ENCODE assay signal across 8 cellular contexts in the genomic region with DNA sequence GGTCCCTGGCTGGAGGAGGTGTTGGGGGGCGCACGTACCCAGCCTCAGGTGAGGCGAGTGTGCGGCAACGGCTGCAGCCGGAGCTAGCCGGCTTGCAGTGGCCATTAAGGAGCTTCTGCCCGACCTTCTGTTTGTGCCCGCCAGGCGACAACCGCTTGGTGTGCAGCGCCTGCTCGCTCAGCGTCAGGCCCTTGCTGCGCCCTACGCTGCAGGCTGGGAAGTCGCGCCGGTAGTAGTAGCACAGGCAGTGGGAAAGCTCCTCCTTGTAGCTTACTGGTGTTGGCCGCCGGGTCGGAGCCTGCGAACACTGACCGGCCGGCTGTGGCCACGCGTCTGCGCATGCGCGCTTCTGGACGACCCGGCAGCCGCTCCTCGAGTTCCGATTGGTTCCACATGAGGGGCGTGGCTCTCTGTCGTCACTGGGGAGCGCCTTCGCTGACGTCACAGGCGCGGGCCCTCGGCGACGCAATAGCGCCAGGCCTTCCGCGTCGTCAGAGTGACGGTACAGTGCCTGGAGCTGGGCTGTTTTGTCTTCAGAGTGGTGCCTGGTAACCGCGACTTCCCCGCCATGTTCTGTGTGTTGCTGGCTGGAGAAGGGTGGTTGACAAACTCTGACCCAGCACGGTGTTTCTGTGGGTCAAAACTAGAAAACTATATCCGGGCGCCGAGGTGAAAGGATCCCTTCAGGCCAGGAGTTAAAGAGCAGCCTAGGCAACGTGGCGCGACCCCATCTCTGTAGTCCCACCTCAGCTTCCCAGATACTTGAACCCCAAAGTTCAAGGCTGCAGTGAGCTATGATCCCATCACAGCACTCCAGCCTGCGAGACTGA.
DNase-seq lines count a peak whose midpoint lies in the region; ATAC-seq, FAIRE-seq and TF ChIP-seq lines count a peak whose summit lies in the region.

No MANE protein-coding gene starts in this region.

- H2BK20ac ChIP-seq in H1 (ENCODE audit: low read length) = no peak overlapping the region

- peak overlapping the region; percentile 96; the same call in 1 of the 2 replicates for H2BK12ac ChIP-seq in H1 (ENCODE audit: low read depth, low read length)

- H3K4me1 ChIP-seq in H1 (replicated peaks in 1 of 4; ENCODE audit: control insufficient read depth in 3 of 4, insufficient read depth in 4 of 4, low read length in 3 of 4) (peaks cover 2 to 26% (median 11%) of the 10 kb centered on the region in 4 experiments; a peak in 6 of 7 replicates), mesendoderm (ENCODE audit: control insufficient read depth, low read depth, low read length) (no peaks in the 10 kb centered on the region)

- H3K4me3 ChIP-seq in H1 (ENCODE audit: extremely low read depth in 1 of 4, insufficient read depth in 2 of 4, low read depth in 3 of 4, low read length in 4 of 4) = peak overlapping the region; percentile 73 to 94 (median 83)
- peak overlapping the region; percentile 97 for H3K4me3 ChIP-seq in mesendoderm (ENCODE audit: low read length)

- H3K23ac ChIP-seq in H1 (ENCODE audit: insufficient read length) = no peak overlapping the region
- H3K23ac ChIP-seq in mesendoderm (ENCODE audit: low read length) = peak overlapping the region; percentile 89

- peak overlapping the region; percentile 95; the same call in 1 of the 2 replicates for H2AK5ac ChIP-seq in H1 (ENCODE audit: low read depth, low read length)
- H2AK5ac ChIP-seq in mesendoderm (ENCODE audit: low read length) = peak overlapping the region; percentile 93

- TF ChIP-seq CTCF in H1 (IDR thresholded peaks at IDR 0.05; ENCODE audit: control extremely low read depth in 1 of 3, insufficient read depth in 1 of 3, low read depth in 1 of 3, low read length in 3 of 3) = peak in 1 of 3 experiments; percentile 17; a peak in 1 of 4 replicates

- H4K8ac ChIP-seq in H1 (ENCODE audit: extremely low read depth, insufficient read depth, low read length) (peak overlapping the region; percentile 100), mesendoderm (ENCODE audit: low read depth, low read length) (no peak overlapping the region)

- peak overlapping the region; percentile 97 for H3K27ac ChIP-seq in H1 (ENCODE audit: low read depth, low read length)
- H3K27ac ChIP-seq in mesendoderm (ENCODE audit: low read depth, low read length) = peak overlapping the region; percentile 30

- peak; percentile 85 to 96 for TF ChIP-seq POLR2A in H1 (IDR thresholded peaks at IDR 0.05; ENCODE audit: control extremely low read depth in 1 of 2, low read depth in 2 of 2, low read length in 2 of 2)

- no peak for FAIRE-seq in H1 (lab: Jason Lieb, UNC)

- 2% methylated on average over 49 of the region's 61 CpGs; no CpG with 5 or more reads in 1 of the 2 experiments for WGBS in H1 (ENCODE audit: extremely low coverage in 1 of 2, insufficient coverage in 1 of 2, insufficient read length in 1 of 2, insufficient replicate concordance in 2 of 2, low coverage in 1 of 2, low lambda C conversion rate in 2 of 2, missing lambda C conversion rate in 1 of 2), 2 experiments
- no CpG with 5 or more reads among the region's 61 CpGs for WGBS in mesendoderm (ENCODE audit: extremely low coverage, insufficient coverage, low lambda C conversion rate)

- no peak overlapping the region for H3K14ac ChIP-seq in H1 (ENCODE audit: insufficient read length)

- peak in 1 of 2 experiments; percentile 82; a peak in 1 of 3 replicates for TF ChIP-seq EP300 in H1 (IDR thresholded peaks at IDR 0.05; ENCODE audit: borderline replicate concordance in 1 of 2, low read depth in 2 of 2, low read length in 2 of 2)

- H4K20me1 ChIP-seq in H1 (replicated peaks in 1 of 2; ENCODE audit: control insufficient read depth in 1 of 2, insufficient read depth in 2 of 2, low read length in 2 of 2) = peaks cover 0 to 1% of the 10 kb centered on the region in 2 experiments

- H2BK15ac ChIP-seq in H1 (ENCODE audit: low read length) = no peak overlapping the region; the same call in 1 of the 2 replicates
- no peak overlapping the region for H2BK15ac ChIP-seq in mesendoderm (replicated peaks; ENCODE audit: low read depth)

- peak in 1 of 2 experiments; percentile 4; a peak in 2 of 4 replicates for TF ChIP-seq RAD21 in H1 (IDR thresholded peaks at IDR 0.05 in 1 of 2, conservative IDR thresholded peaks at IDR 0.05 in 1 of 2; ENCODE audit: low read depth in 2 of 2, low read length in 2 of 2)

- no peaks in the 10 kb centered on the region for H3K79me2 ChIP-seq in H1 (ENCODE audit: control insufficient read depth in 1 of 2, insufficient read depth in 2 of 2, low read length in 2 of 2)
- no peaks in the 10 kb centered on the region for H3K79me2 ChIP-seq in mesendoderm (ENCODE audit: control insufficient read depth, insufficient read depth, low read length)

- peak; percentile 91 for ATAC-seq in GM19468 (IDR thresholded peaks at IDR 0.05; ENCODE audit: extremely low read depth, unreplicated experiment)

- peak overlapping the region; percentile 98 for H4K91ac ChIP-seq in H1 (replicated peaks; ENCODE audit: insufficient read length, low read length)

- H3K4me2 ChIP-seq in H1 (ENCODE audit: insufficient read depth in 1 of 2, low read depth in 2 of 2, low read length in 2 of 2) (peak overlapping the region; percentile 81 to 85), mesendoderm (ENCODE audit: low read length) (peak overlapping the region; percentile 93)

- H3K9me3 ChIP-seq in H1 (ENCODE audit: insufficient read depth in 2 of 2, low read depth in 1 of 2, low read length in 1 of 2) = no peaks in the 10 kb centered on the region

- H3K27me3 ChIP-seq in H1 (replicated peaks in 1 of 4; ENCODE audit: control insufficient read depth in 3 of 4, extremely low read depth in 1 of 4, insufficient read depth in 3 of 4, low read length in 3 of 4) (no peaks in the 10 kb centered on the region), mesendoderm (ENCODE audit: insufficient read depth, low read length, poor library complexity) (no peaks in the 10 kb centered on the region)

- H4K5ac ChIP-seq in H1 (ENCODE audit: insufficient read length, low read depth, low read length) (peak overlapping the region; percentile 96), mesendoderm (ENCODE audit: low read length) (peak overlapping the region; percentile 95)

- H3K4ac ChIP-seq in H1 (replicated peaks; ENCODE audit: insufficient read length, low read depth, low read length) (peak overlapping the region; percentile 94), mesendoderm (ENCODE audit: low read depth, low read length) (peak overlapping the region; percentile 60)

- H3K18ac ChIP-seq in H1 (ENCODE audit: extremely low read depth, low read length) (peak overlapping the region; percentile 97), mesendoderm (ENCODE audit: low read length) (no peak overlapping the region)

- H2BK120ac ChIP-seq in H1 (replicated peaks; ENCODE audit: low read depth, low read length) (no peak overlapping the region), mesendoderm (ENCODE audit: low read depth, low read length) (no peak overlapping the region)

- H3K23me2 ChIP-seq in H1 (ENCODE audit: low read depth, low read length) = peaks cover 3% of the 10 kb centered on the region; the same call in 1 of the 2 replicates

- DNase-seq in COLO829 (ENCODE audit: low spot score) (peak; percentile 99), HS-5 (ENCODE audit: low read depth) (peak; percentile 74), H1 (ENCODE audit: low read depth in 1 of 2, low spot score in 2 of 2) (peak; percentile 95 to 100), mesendoderm (peak; percentile 98)
- peak; percentile 98 for DNase-seq in NK-92 treated with Interleukin-12 subunit alpha and Interleukin-12 subunit beta, amount 100 ng/mL, for 24 hours (lab: John Stamatoyannopoulos, UW)
- peak; percentile 97 to 100 (median 99) for DNase-seq in activated CD8-positive, alpha-beta memory T cell treated with anti-CD3 and anti-CD28 coated beads for 48 hours (ENCODE audit: low read depth in 2 of 3, low spot score in 2 of 3)
- peak; percentile 99 for DNase-seq in stimulated activated CD8-positive, alpha-beta memory T cell treated with anti-CD3 and anti-CD28 coated beads, Interleukin-15, amount 100 ng/mL, for 1 hour (ENCODE audit: low read depth)

- CTCF ChIA-PET in H1 (lab: Charles Lee; ENCODE audit: partially characterized antibody) = interaction anchor here (0.5 to 4.4 kb wide), 6 partner anchors 9 to 69 kb away, joined by 3 to 23 read pairs (median 4); no protein-coding TSS in a partner anchor

- H3K56ac ChIP-seq in H1 (replicated peaks; ENCODE audit: insufficient read length, low read depth, low read length) (peak overlapping the region; percentile 46), mesendoderm (ENCODE audit: low read length) (peak overlapping the region; percentile 100)

- POLR2A ChIA-PET in H1 (lab: Charles Lee; ENCODE audit: partially characterized antibody) = interaction anchor here (0.6 to 2.9 kb wide), 24 partner anchors 9 to 457 kb away, joined by 3 to 16 read pairs (median 4); a partner anchor contains a TSS

- H2AFZ ChIP-seq in H1 (ENCODE audit: low read length) = 0 out of 2 replicates have a peak overlapping the region, but pooled peaks have one; percentile 55

- H3K79me1 ChIP-seq in H1 (ENCODE audit: low read depth, low read length) (no peaks in the 10 kb centered on the region), mesendoderm (ENCODE audit: low read length) (no peaks in the 10 kb centered on the region)

- peak overlapping the region; percentile 89 to 97 (median 94) for H3K9ac ChIP-seq in H1 (replicated peaks in 1 of 4; ENCODE audit: extremely low read depth in 1 of 4, low read depth in 3 of 4, low read length in 3 of 4)
- peak overlapping the region; percentile 99 for H3K9ac ChIP-seq in mesendoderm (ENCODE audit: low read length)

- peak overlapping the region; percentile 98 for H2BK5ac ChIP-seq in H1 (ENCODE audit: low read depth, low read length)
- peak overlapping the region; percentile 70 for H2BK5ac ChIP-seq in mesendoderm (ENCODE audit: low read length)

- H3K36me3 ChIP-seq in H1 (ENCODE audit: control insufficient read depth in 2 of 4, insufficient read depth in 4 of 4, low read length in 3 of 4) = no peaks in the 10 kb centered on the region; a peak in 1 of 8 replicates
- no peaks in the 10 kb centered on the region for H3K36me3 ChIP-seq in mesendoderm (ENCODE audit: control insufficient read depth, insufficient read depth, low read length)

TF ChIP-seq in H1, 55 proteins besides CTCF, POLR2A, EP300 and RAD21 (continues in another document):
- no peak for TF ChIP-seq SP2 (IDR thresholded peaks at IDR 0.05; ENCODE audit: low read length)
- TF ChIP-seq, protein P1, sequence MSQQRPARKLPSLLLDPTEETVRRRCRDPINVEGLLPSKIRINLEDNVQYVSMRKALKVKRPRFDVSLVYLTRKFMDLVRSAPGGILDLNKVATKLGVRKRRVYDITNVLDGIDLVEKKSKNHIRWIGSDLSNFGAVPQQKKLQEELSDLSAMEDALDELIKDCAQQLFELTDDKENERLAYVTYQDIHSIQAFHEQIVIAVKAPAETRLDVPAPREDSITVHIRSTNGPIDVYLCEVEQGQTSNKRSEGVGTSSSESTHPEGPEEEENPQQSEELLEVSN (IDR thresholded peaks at IDR 0.05) = peak; percentile 50; the same call in 1 of the 2 replicates
- peak; percentile 61; the same call in 1 of the 2 replicates for TF ChIP-seq SP4 (IDR thresholded peaks at IDR 0.05; ENCODE audit: low read length)
- peak; percentile 96 for TF ChIP-seq TBP (IDR thresholded peaks at IDR 0.05; ENCODE audit: low read depth, low read length)
- peak; percentile 26; the same call in 1 of the 2 replicates for TF ChIP-seq NRF1 (IDR thresholded peaks at IDR 0.05; ENCODE audit: low read depth, low read length)
- TF ChIP-seq PHF8 (conservative IDR thresholded peaks at IDR 0.05; ENCODE audit: low read depth, low read length) = peak; percentile 97

Comparison
In these comparisons a context has a peak if more than half of its experiments do, and no peak if none do; other contexts are left out.
1. Peak in every context shown above with its lines: DNase-seq, ATAC-seq, H3K4me3 ChIP-seq and H3K27ac ChIP-seq.